In genomic region chr1:31715097-31715872, GRCh38 we compare ENCODE assay signal across 8 cellular contexts. TPM values are rescaled to one million over a fixed set of nuclear protein-coding genes. Genes with fewer than 3 reads are reported as not detected.
DNase-seq lines count a peak whose midpoint lies in the region; ATAC-seq and TF ChIP-seq lines count a peak whose summit lies in the region.

No MANE protein-coding gene starts in this region.

- peak; percentile 87 for TF ChIP-seq CTCF in epithelial cell of esophagus (IDR thresholded peaks at IDR 0.05; ENCODE audit: insufficient read depth, low read depth, low read length, missing control alignments)

- H3K4ac ChIP-seq in mesenchymal stem cell (ENCODE audit: low read depth in 1 of 2, low read length in 2 of 2): peak overlapping the region; percentile 46 to 96

- no peaks in the 10 kb centered on the region for H3K79me1 ChIP-seq in mesenchymal stem cell (replicated peaks; ENCODE audit: low read length, poor library complexity, severe bottlenecking)

- POLR2A ChIA-PET in activated CD4-positive, alpha-beta T cell treated with anti-CD3 and anti-CD28 coated beads for 36 hours (lab: Charles Lee): no interaction called here
- POLR2A ChIA-PET in activated CD4-positive, alpha-beta T cell treated with anti-CD3 and anti-CD28 coated beads, Interleukin-2, amount 10 ng/mL, durations not matched to agents 7 days and 5 days (lab: Charles Lee): no interaction called here

- peak overlapping the region in 1 of 2 experiments; percentile 53 for H3K14ac ChIP-seq in mesenchymal stem cell (ENCODE audit: low read length in 2 of 2)

- peak overlapping the region; percentile 95 for H4K91ac ChIP-seq in mesenchymal stem cell (ENCODE audit: low read length)

- H3K36me3 ChIP-seq in mesenchymal stem cell (ENCODE audit: control insufficient read depth in 1 of 2, insufficient read depth in 2 of 2, low read depth in 1 of 2, low read length in 2 of 2): no peaks in the 10 kb centered on the region

- peaks cover 22 to 32% of the 10 kb centered on the region in 2 experiments for H3K27me3 ChIP-seq in mesenchymal stem cell (ENCODE audit: control insufficient read depth in 1 of 2, insufficient read depth in 1 of 2, low read length in 2 of 2)

- H3K23ac ChIP-seq in mesenchymal stem cell (ENCODE audit: low read length in 2 of 2): no peak overlapping the region

- 3% methylated on average over 41 of the region's 43 CpGs for WGBS in mesenchymal stem cell

- H3K27ac Mint-ChIP-seq in activated CD4-positive, alpha-beta T cell treated with anti-CD3 and anti-CD28 coated beads for 36 hours: no peak overlapping the region
- no peak overlapping the region for H3K27ac Mint-ChIP-seq in activated CD4-positive, alpha-beta T cell treated with anti-CD3 and anti-CD28 coated beads, Interleukin-2, amount 10 ng/mL, durations not matched to agents 7 days and 5 days

- H3K4me1 ChIP-seq in mesenchymal stem cell (ENCODE audit: control insufficient read depth, insufficient read depth, low read depth, low read length): peaks cover 27% of the 10 kb centered on the region

- H3K18ac ChIP-seq in mesenchymal stem cell (ENCODE audit: low read depth in 1 of 2, low read length in 2 of 2): peak overlapping the region; percentile 92 to 96

- no peaks in the 10 kb centered on the region for H3K36me3 Mint-ChIP-seq in activated CD4-positive, alpha-beta T cell treated with anti-CD3 and anti-CD28 coated beads for 36 hours (ENCODE audit: low read depth)
- no peaks in the 10 kb centered on the region for H3K36me3 Mint-ChIP-seq in activated CD4-positive, alpha-beta T cell treated with anti-CD3 and anti-CD28 coated beads, Interleukin-2, amount 10 ng/mL, durations not matched to agents 7 days and 5 days (ENCODE audit: low read depth)

- intact Hi-C loops in activated CD4-positive, alpha-beta T cell treated with anti-CD3 and anti-CD28 coated beads for 36 hours (cut with DNase I, micrococcal nuclease): loop anchor here in 1 of 2 experiments (2.0 kb wide), 1 partner anchor 74 kb away; no protein-coding TSS in a partner anchor

- no peaks in the 10 kb centered on the region for H3K9me3 ChIP-seq in mesenchymal stem cell (ENCODE audit: control insufficient read depth, low read length)

- peak overlapping the region; percentile 62 for H3K4me2 ChIP-seq in mesenchymal stem cell (ENCODE audit: low read length, poor library complexity, severe bottlenecking)

- H3K4me3 Mint-ChIP-seq in activated CD4-positive, alpha-beta T cell treated with anti-CD3 and anti-CD28 coated beads for 36 hours: peak overlapping the region; percentile 44
- no peak overlapping the region for H3K4me3 Mint-ChIP-seq in activated CD4-positive, alpha-beta T cell treated with anti-CD3 and anti-CD28 coated beads, Interleukin-2, amount 10 ng/mL, durations not matched to agents 7 days and 5 days

- H3K9ac ChIP-seq in mesenchymal stem cell (ENCODE audit: low read length): peak overlapping the region; percentile 84

- ATAC-seq in activated CD4-positive, alpha-beta T cell treated with anti-CD3 and anti-CD28 coated beads for 36 hours: peak; percentile 69
- ATAC-seq in stimulated activated naive CD8-positive, alpha-beta T cell treated with anti-CD3 and anti-CD28 coated beads, Interleukin-15, Interleukin-2, amounts not matched to agents 100 U/mL and 50 U/mL, for 24 hours: peak; percentile 56
- ATAC-seq in HG03159 (IDR thresholded peaks at IDR 0.05; ENCODE audit: unreplicated experiment): no peak

- no peaks in the 10 kb centered on the region for H3K9me3 Mint-ChIP-seq in activated CD4-positive, alpha-beta T cell treated with anti-CD3 and anti-CD28 coated beads for 36 hours (ENCODE audit: low read depth)
- H3K9me3 Mint-ChIP-seq in activated CD4-positive, alpha-beta T cell treated with anti-CD3 and anti-CD28 coated beads, Interleukin-2, amount 10 ng/mL, durations not matched to agents 7 days and 5 days: no peaks in the 10 kb centered on the region

- peak overlapping the region; percentile 87 for H2BK120ac ChIP-seq in mesenchymal stem cell (ENCODE audit: low read depth, low read length)

- H2BK5ac ChIP-seq in mesenchymal stem cell (ENCODE audit: low read depth, low read length, poor library complexity, severe bottlenecking): no peak overlapping the region

- H3K27ac ChIP-seq in mesenchymal stem cell (ENCODE audit: low read length, poor library complexity, severe bottlenecking): peak overlapping the region; percentile 55

- H2BK15ac ChIP-seq in mesenchymal stem cell (ENCODE audit: low read depth, poor library complexity, severe bottlenecking): peak overlapping the region; percentile 94

- H2AK5ac ChIP-seq in mesenchymal stem cell (ENCODE audit: low read length, severe bottlenecking): no peak overlapping the region

- peak; percentile 68 for DNase-seq in activated CD4-positive, alpha-beta T cell treated with anti-CD3 and anti-CD28 coated beads for 36 hours
- no peak for DNase-seq in activated CD4-positive, alpha-beta T cell treated with anti-CD3 and anti-CD28 coated beads for 1 hour
- peak; percentile 72 for DNase-seq in NCI-H1092 (lab: John Stamatoyannopoulos, UW)
- peak; percentile 16 for DNase-seq in activated CD4-positive, alpha-beta T cell treated with anti-CD3 and anti-CD28 coated beads, Interleukin-2, amount 10 ng/mL, durations not matched to agents 7 days and 5 days
- peak; percentile 71 for DNase-seq in epithelial cell of esophagus (ENCODE audit: low read depth)
- peak; percentile 95 for DNase-seq in mesenchymal stem cell
- peak; percentile 69 for DNase-seq in stimulated activated naive CD8-positive, alpha-beta T cell treated with anti-CD3 and anti-CD28 coated beads, Interleukin-15, Interleukin-2, amounts not matched to agents 100 U/mL and 50 U/mL, for 24 hours

- peak overlapping the region; percentile 91 for H2AFZ ChIP-seq in mesenchymal stem cell (ENCODE audit: low read depth, low read length)

- peaks cover 41% of the 10 kb centered on the region for H3K27me3 Mint-ChIP-seq in activated CD4-positive, alpha-beta T cell treated with anti-CD3 and anti-CD28 coated beads for 36 hours
- H3K27me3 Mint-ChIP-seq in activated CD4-positive, alpha-beta T cell treated with anti-CD3 and anti-CD28 coated beads, Interleukin-2, amount 10 ng/mL, durations not matched to agents 7 days and 5 days: peaks cover 50% of the 10 kb centered on the region

- H3K4me3 ChIP-seq in epithelial cell of esophagus (ENCODE audit: low read length) (no peak overlapping the region), mesenchymal stem cell (ENCODE audit: insufficient read depth in 1 of 2, low read depth in 1 of 2, low read length in 2 of 2) (peak overlapping the region; percentile 30 to 73)

- peaks cover 12% of the 10 kb centered on the region for H3K4me1 Mint-ChIP-seq in activated CD4-positive, alpha-beta T cell treated with anti-CD3 and anti-CD28 coated beads for 36 hours
- peaks cover 12% of the 10 kb centered on the region for H3K4me1 Mint-ChIP-seq in activated CD4-positive, alpha-beta T cell treated with anti-CD3 and anti-CD28 coated beads, Interleukin-2, amount 10 ng/mL, durations not matched to agents 7 days and 5 days

- peak overlapping the region; percentile 95 for H4K8ac ChIP-seq in mesenchymal stem cell (ENCODE audit: low read length)

- H2BK12ac ChIP-seq in mesenchymal stem cell (ENCODE audit: low read length in 2 of 2): peak overlapping the region; percentile 75 to 82

- CTCF ChIA-PET in activated CD4-positive, alpha-beta T cell treated with anti-CD3 and anti-CD28 coated beads for 36 hours (lab: Charles Lee): interaction anchor here (0.6 to 1.6 kb wide), 9 partner anchors 11 to 1071 kb away, joined by 3 to 6 read pairs (median 4); partner anchors contain the start of gene COL16A1
- CTCF ChIA-PET in activated CD4-positive, alpha-beta T cell treated with anti-CD3 and anti-CD28 coated beads, Interleukin-2, amount 10 ng/mL, durations not matched to agents 7 days and 5 days (lab: Charles Lee): interaction anchor here (0.6 to 2.2 kb wide), 8 partner anchors 10 to 342 kb away, joined by 3 to 7 read pairs (median 4); no protein-coding TSS in a partner anchor

RNA-seq across cellular contexts. Expression of gene COL16A1, which starts 11.5 kb away (rescaled TPM):
- under 1 TPM in 1 of 2 experiments, not detected in 1; 0.09 TPM for total RNA-seq in activated CD4-positive, alpha-beta T cell treated with anti-CD3 and anti-CD28 coated beads for 36 hours
- total RNA-seq in activated CD4-positive, alpha-beta T cell treated with anti-CD3 and anti-CD28 coated beads, Interleukin-2, amount 10 ng/mL, durations not matched to agents 7 days and 5 days: not detected
- 20.9 TPM for polyA plus RNA-seq in mesenchymal stem cell (2013, experiment 1 of 2)
- 18.3 TPM for polyA plus RNA-seq in mesenchymal stem cell (2013, experiment 2 of 2)

RNA-seq across cellular contexts. Expression of gene ADGRB2, which starts 48.9 kb away (rescaled TPM):
- 1 to 10 TPM; 1.2 TPM for total RNA-seq in activated CD4-positive, alpha-beta T cell treated with anti-CD3 and anti-CD28 coated beads for 36 hours
- total RNA-seq in activated CD4-positive, alpha-beta T cell treated with anti-CD3 and anti-CD28 coated beads, Interleukin-2, amount 10 ng/mL, durations not matched to agents 7 days and 5 days: under 1 TPM; 0.27 to 0.31 TPM
- polyA plus RNA-seq in mesenchymal stem cell (2013, experiment 1 of 2): 6.1 TPM
- 5.3 TPM for polyA plus RNA-seq in mesenchymal stem cell (2013, experiment 2 of 2)
